In genomic region chr7:44636926-44637325, GRCh38 we compare ENCODE assay signal across 14 cellular contexts. TPM values are rescaled to one million over a fixed set of nuclear protein-coding genes. Genes with fewer than 3 reads are reported as not detected.
DNase-seq lines count a peak whose midpoint lies in the region; ATAC-seq and TF ChIP-seq lines count a peak whose summit lies in the region.
"Had no signal": no experiment of that assay in that cellular context is flagged by ENCODE, and none has a peak within 500 bp of the region (broad histone marks: within the 10 kb centered on the region; RNA-seq: fewer than 3 reads in every experiment).

No MANE protein-coding gene starts in this region.

- H3K4me1 ChIP-seq in breast epithelium (peaks cover 6 to 27% of the 10 kb centered on the region in 2 donors), hepatocyte (ENCODE audit: insufficient read depth) (peaks cover 77% of the 10 kb centered on the region), subcutaneous abdominal adipose tissue (ENCODE audit: control insufficient read depth in 5 of 5, insufficient read depth in 5 of 5, low read length in 5 of 5) (peaks cover 20 to 69% (median 58%) of the 10 kb centered on the region in 5 donors)

- CTCF ChIA-PET in MCF 10A (lab: Yijun Ruan, JAX) = interaction anchor here (1.0 to 1.1 kb wide), 2 partner anchors 27 to 160 kb away, joined by 3 read pairs; no protein-coding TSS in a partner anchor
- CTCF ChIA-PET in activated CD4-positive, alpha-beta memory T cell treated with anti-CD3 and anti-CD28 coated beads, Interleukin-2, amount 10 ng/mL, durations not matched to agents 7 days and 5 days (lab: Charles Lee) = interaction anchor here (0.6 to 2.1 kb wide), 9 partner anchors 12 to 283 kb away, joined by 3 to 5 read pairs (median 3); partner anchors contain the start of gene TMED4

- peaks cover 37% of the 10 kb centered on the region for H3K79me2 ChIP-seq in hepatocyte

- no peak for TF ChIP-seq POLR2A in breast epithelium (IDR thresholded peaks at IDR 0.05)

- no peak overlapping the region for H2AFZ ChIP-seq in hepatocyte

- POLR2A ChIA-PET in MCF 10A (lab: Yijun Ruan, JAX) = interaction anchor here (1.2 to 5.3 kb wide), 7 partner anchors 16 to 211 kb away, joined by 3 to 58 read pairs (median 6); partner anchors contain the start of genes H2AZ2 and OGDH
- POLR2A ChIA-PET in activated CD4-positive, alpha-beta memory T cell treated with anti-CD3 and anti-CD28 coated beads, Interleukin-2, amount 10 ng/mL, durations not matched to agents 7 days and 5 days (lab: Charles Lee) = interaction anchor here (3.5 to 20.3 kb wide), 7 partner anchors 20 to 342 kb away, joined by 15 to 1257 read pairs (median 70); partner anchors contain the start of genes DDX56, H2AZ2, MYO1G and OGDH

- ATAC-seq in omental fat pad (ENCODE audit: low FRiP score) (no peak), GM19351 (IDR thresholded peaks at IDR 0.05; ENCODE audit: unreplicated experiment) (no peak), GM19452 (IDR thresholded peaks at IDR 0.05; ENCODE audit: unreplicated experiment) (no peak)
- ATAC-seq: stimulated activated naive CD8-positive, alpha-beta T cell treated with anti-CD3 and anti-CD28 coated beads, Interleukin-15, amount 100 ng/mL, for 72 hours had no signal

- no peaks in the 10 kb centered on the region for H3K27me3 Mint-ChIP-seq in MCF 10A (ENCODE audit: insufficient read depth, unreplicated experiment)
- no peaks in the 10 kb centered on the region for H3K27me3 Mint-ChIP-seq in activated CD4-positive, alpha-beta memory T cell treated with anti-CD3 and anti-CD28 coated beads, Interleukin-2, amount 10 ng/mL, durations not matched to agents 7 days and 5 days
- H3K27me3 Mint-ChIP-seq: stimulated activated naive CD8-positive, alpha-beta T cell treated with anti-CD3 and anti-CD28 coated beads, Interleukin-15, amount 100 ng/mL, for 72 hours had no signal

- no peak overlapping the region for H3K4me2 ChIP-seq in hepatocyte

- BruUV-seq in MCF 10A (replicated peaks; lab: Mats Ljungman, UMichigan) = no TSS peak

- no peaks in the 10 kb centered on the region for H3K9me2 ChIP-seq in hepatocyte (replicated peaks; ENCODE audit: insufficient read depth)

- no peaks in the 10 kb centered on the region for H3K27me3 ChIP-seq in breast epithelium
- no peaks in the 10 kb centered on the region for H3K27me3 ChIP-seq in hepatocyte
- no peaks in the 10 kb centered on the region for H3K27me3 ChIP-seq in subcutaneous abdominal adipose tissue (ENCODE audit: control insufficient read depth in 5 of 5, insufficient read depth in 4 of 5, low read length in 5 of 5)

- H3K27ac ChIP-seq in breast epithelium (no peak overlapping the region), hepatocyte (peak overlapping the region; percentile 96), subcutaneous abdominal adipose tissue (ENCODE audit: low read depth, low read length) (peak overlapping the region; percentile 86)

- peak overlapping the region in 1 of 5 donors; percentile 3 for H3K9ac ChIP-seq in subcutaneous abdominal adipose tissue (ENCODE audit: low read length in 5 of 5)

- 91% methylated on average over 2 of the region's 2 CpGs for WGBS in hepatocyte (ENCODE audit: low lambda C conversion rate, missing lambda C conversion rate)

- no peaks in the 10 kb centered on the region for H3K36me3 ChIP-seq in breast epithelium
- H3K36me3 ChIP-seq in hepatocyte (replicated peaks; ENCODE audit: insufficient read depth, low read depth) = no peaks in the 10 kb centered on the region
- peaks cover 0 to 4% (median 0%) of the 10 kb centered on the region in 5 donors for H3K36me3 ChIP-seq in subcutaneous abdominal adipose tissue (ENCODE audit: control insufficient read depth in 5 of 5, insufficient read depth in 5 of 5, low read length in 5 of 5)

- no peak for TF ChIP-seq CTCF in MCF 10A (IDR thresholded peaks at IDR 0.05; ENCODE audit: unreplicated experiment)
- TF ChIP-seq CTCF in breast epithelium (IDR thresholded peaks at IDR 0.05) = no peak
- TF ChIP-seq CTCF in hepatocyte (IDR thresholded peaks at IDR 0.05; ENCODE audit: poor library complexity) = no peak
- no peak for TF ChIP-seq CTCF in omental fat pad (IDR thresholded peaks at IDR 0.05)

- no peaks in the 10 kb centered on the region for H3K9me3 Mint-ChIP-seq in MCF 10A (ENCODE audit: unreplicated experiment)
- H3K9me3 Mint-ChIP-seq in activated CD4-positive, alpha-beta memory T cell treated with anti-CD3 and anti-CD28 coated beads, Interleukin-2, amount 10 ng/mL, durations not matched to agents 7 days and 5 days = no peaks in the 10 kb centered on the region
- H3K9me3 Mint-ChIP-seq: neural crest cell; stimulated activated naive CD8-positive, alpha-beta T cell treated with anti-CD3 and anti-CD28 coated beads, Interleukin-15, amount 100 ng/mL, for 72 hours had no signal

- no peak overlapping the region for H3K4me3 Mint-ChIP-seq in MCF 10A (ENCODE audit: unreplicated experiment)
- H3K4me3 Mint-ChIP-seq in activated CD4-positive, alpha-beta memory T cell treated with anti-CD3 and anti-CD28 coated beads, Interleukin-2, amount 10 ng/mL, durations not matched to agents 7 days and 5 days = no peak overlapping the region
- H3K4me3 Mint-ChIP-seq: neural crest cell had no signal

- intact Hi-C loops in MCF 10A (cut with micrococcal nuclease) (no loop called here), breast epithelium (cut with DNase I; ENCODE audit: low total_unique reads) (no loop called here)

- peaks cover 17% of the 10 kb centered on the region for H3K36me3 Mint-ChIP-seq in MCF 10A (ENCODE audit: insufficient read depth, unreplicated experiment)
- H3K36me3 Mint-ChIP-seq in activated CD4-positive, alpha-beta memory T cell treated with anti-CD3 and anti-CD28 coated beads, Interleukin-2, amount 10 ng/mL, durations not matched to agents 7 days and 5 days (ENCODE audit: low read depth) = peaks cover 49% of the 10 kb centered on the region

- H3K27ac Mint-ChIP-seq in MCF 10A (ENCODE audit: low read depth, unreplicated experiment) = peak overlapping the region; percentile 98
- H3K27ac Mint-ChIP-seq in activated CD4-positive, alpha-beta memory T cell treated with anti-CD3 and anti-CD28 coated beads, Interleukin-2, amount 10 ng/mL, durations not matched to agents 7 days and 5 days = peak overlapping the region; percentile 100

- no peak overlapping the region for H3K4me3 ChIP-seq in breast epithelium
- no peak overlapping the region for H3K4me3 ChIP-seq in hepatocyte
- H3K4me3 ChIP-seq in subcutaneous abdominal adipose tissue (ENCODE audit: low read depth in 1 of 5, low read length in 5 of 5) = no peak overlapping the region

- H3K9me3 ChIP-seq in breast epithelium = no peaks in the 10 kb centered on the region
- H3K9me3 ChIP-seq in hepatocyte (ENCODE audit: low read depth) = no peaks in the 10 kb centered on the region
- no peaks in the 10 kb centered on the region for H3K9me3 ChIP-seq in subcutaneous abdominal adipose tissue (ENCODE audit: control insufficient read depth in 5 of 5, low read length in 5 of 5)

- peaks cover 58% of the 10 kb centered on the region for H3K4me1 Mint-ChIP-seq in MCF 10A (ENCODE audit: insufficient read depth, unreplicated experiment)
- H3K4me1 Mint-ChIP-seq in activated CD4-positive, alpha-beta memory T cell treated with anti-CD3 and anti-CD28 coated beads, Interleukin-2, amount 10 ng/mL, durations not matched to agents 7 days and 5 days = peaks cover 95% of the 10 kb centered on the region

- DNase-seq in MCF 10A (ENCODE audit: unreplicated experiment) (no peak), breast epithelium (ENCODE audit: low spot score in 2 of 2) (no peak), hepatocyte (ENCODE audit: low spot score) (no peak), omental fat pad (ENCODE audit: low spot score) (no peak)
- peak; percentile 18 for DNase-seq in activated CD4-positive, alpha-beta memory T cell treated with anti-CD3 and anti-CD28 coated beads, Interleukin-2, amount 10 ng/mL, durations not matched to agents 7 days and 5 days
- DNase-seq: activated CD4-positive, alpha-beta T cell treated with anti-CD3 and anti-CD28 coated beads for 1 hour; GDM1; GOT3; stimulated activated CD4-positive, alpha-beta T cell treated with anti-CD3 and anti-CD28 coated beads, Interleukin-1b, Interleukin-23, amount 100 ng/mL, for 48 hours; stimulated activated naive CD8-positive, alpha-beta T cell treated with anti-CD3 and anti-CD28 coated beads, Interleukin-15, amount 100 ng/mL, for 72 hours had no signal

- no peaks in the 10 kb centered on the region for H4K20me1 ChIP-seq in hepatocyte (ENCODE audit: insufficient read depth, poor library complexity, severe bottlenecking)

RNA-seq across cellular contexts. Expression of gene OGDH, which starts 30.5 kb away (rescaled TPM):
- total RNA-seq in MCF 10A (2022) (75.1 and 91.1 TPM in 2 replicates), breast epithelium (10 to 100 TPM; 45.7 to 67.5 (median 46.2) TPM), hepatocyte (61.1 and 65.3 TPM in 2 replicates), omental fat pad (10 to 100 TPM; 75.4 to 91.0 (median 82.0) TPM)
- 100 to 1,000 TPM; 164 to 166 TPM for total RNA-seq in activated CD4-positive, alpha-beta memory T cell treated with anti-CD3 and anti-CD28 coated beads, Interleukin-2, amount 10 ng/mL, durations not matched to agents 7 days and 5 days
- polyA plus RNA-seq in hepatocyte = 38.8 and 40.8 TPM in 2 replicates

RNA-seq across cellular contexts. Expression of gene TMED4, which starts 54.9 kb away (rescaled TPM):
- total RNA-seq in MCF 10A (2022) = 49.7 and 58.0 TPM in 2 replicates
- 100 to 1,000 TPM; 143 to 208 (median 171) TPM for total RNA-seq in breast epithelium
- total RNA-seq in activated CD4-positive, alpha-beta memory T cell treated with anti-CD3 and anti-CD28 coated beads, Interleukin-2, amount 10 ng/mL, durations not matched to agents 7 days and 5 days = 10 to 100 TPM; 76.0 to 81.8 TPM
- total RNA-seq in hepatocyte = 239 and 245 TPM in 2 replicates
- 86.7 and 94.3 TPM in 2 replicates for polyA plus RNA-seq in hepatocyte
- total RNA-seq in omental fat pad = 100 to 1,000 TPM; 105 to 140 (median 124) TPM

Comparison
In these comparisons a context has a peak if more than half of its experiments do, and no peak if none do; other contexts are left out.
1. H3K27ac ChIP-seq: peak in hepatocyte (single experiment) and subcutaneous abdominal adipose tissue (single experiment); none in breast epithelium (0 of 2).